ENCODE assay signal across 8 cellular contexts in the genomic region with DNA sequence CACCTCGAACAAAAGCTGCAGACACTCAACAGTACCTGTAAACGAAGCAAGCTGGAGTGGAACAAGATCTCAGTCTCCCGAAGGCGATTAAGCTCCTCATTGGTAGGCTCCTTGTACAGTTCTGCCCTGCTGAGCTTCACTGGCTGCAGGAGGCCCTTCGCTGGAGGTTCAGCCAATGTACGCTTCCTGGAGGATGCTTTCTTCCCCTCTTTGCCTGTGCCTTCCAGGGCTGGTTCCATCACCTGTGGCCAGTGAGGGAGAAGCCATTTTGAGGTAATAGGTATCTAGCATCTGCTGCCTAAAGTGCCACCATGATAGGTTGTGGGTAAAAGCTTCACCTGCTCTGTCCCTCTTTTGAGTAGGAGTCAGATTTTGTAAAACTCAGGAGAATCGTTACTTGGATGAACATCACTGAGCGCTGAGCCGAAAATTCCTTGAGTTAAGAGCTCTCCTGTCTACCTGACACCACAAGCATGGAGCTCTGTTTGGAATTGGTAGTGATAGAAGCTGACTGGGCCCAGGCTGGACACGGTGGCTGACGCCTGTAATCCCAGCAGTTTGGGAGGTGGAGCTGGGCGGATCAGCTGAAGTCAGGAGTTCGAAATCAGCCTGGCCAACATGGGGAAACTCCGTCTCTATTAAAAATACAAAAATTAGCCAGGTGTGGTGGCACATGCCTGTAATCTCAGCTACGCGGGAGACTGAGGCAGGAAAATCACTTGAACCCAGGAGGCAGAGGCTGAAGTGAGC. TPM values are rescaled to one million over a fixed set of nuclear protein-coding genes. Genes with fewer than 3 reads are reported as not detected.
DNase-seq lines count a peak whose midpoint lies in the region; ATAC-seq lines count a peak whose summit lies in the region.

No MANE protein-coding gene starts in this region.

- no peak overlapping the region; the same call in 1 of the 2 replicates for H3K9ac ChIP-seq in iPS-20b (ENCODE audit: low read depth, low read length)
- peak overlapping the region in 1 of 2 donors; percentile 5 for H3K9ac ChIP-seq in stomach smooth muscle (ENCODE audit: low read length in 2 of 2)

- H3K4me3 ChIP-seq in iPS-20b (ENCODE audit: low read length) (peak overlapping the region; percentile 95), stomach smooth muscle (ENCODE audit: low read length in 2 of 2) (peak overlapping the region; percentile 13 to 100)

- no peak for ATAC-seq in GM18870 (IDR thresholded peaks at IDR 0.05; ENCODE audit: unreplicated experiment)
- ATAC-seq in GM21737 (IDR thresholded peaks at IDR 0.05; ENCODE audit: unreplicated experiment) = no peak

- H3K9me3 ChIP-seq in iPS-20b (ENCODE audit: insufficient read depth, low read depth, low read length) = no peaks in the 10 kb centered on the region
- no peaks in the 10 kb centered on the region for H3K9me3 ChIP-seq in stomach smooth muscle (ENCODE audit: control insufficient read depth in 2 of 2, low read length in 2 of 2)

- peaks cover 51% of the 10 kb centered on the region for H3K36me3 ChIP-seq in iPS-20b (ENCODE audit: insufficient read depth, low read depth, low read length)
- H3K36me3 ChIP-seq in stomach smooth muscle (ENCODE audit: control insufficient read depth in 2 of 2, insufficient read depth in 2 of 2, low read length in 2 of 2) = peaks cover 39% of the 10 kb centered on the region in 2 donors

- no peaks in the 10 kb centered on the region for H3K27me3 Mint-ChIP-seq in activated T-cell treated with anti-CD3 and anti-CD28 coated beads, Interleukin-2, amount 50 U/mL, for 24 hours
- no peaks in the 10 kb centered on the region for H3K27me3 Mint-ChIP-seq in activated T-helper 1 cell treated with anti-CD3 and anti-CD28 coated beads, Interleukin-12 subunit alpha, Interleukin-12 subunit beta, Interleukin-2, Interleukin-4 antibody, amounts not matched to agents 30 ng/mL and 10 ng/mL and 1 ng/mL, durations not matched to agents 14 hours and 24 hours and 36 hours (ENCODE audit: insufficient read depth)

- no peak for DNase-seq in activated T-cell treated with anti-CD3 and anti-CD28 coated beads, Interleukin-2, amount 50 U/mL, for 24 hours
- no peak for DNase-seq in activated T-cell treated with anti-CD3 and anti-CD28 coated beads for 4 hours
- no peak for DNase-seq in activated T-helper 1 cell treated with anti-CD3 and anti-CD28 coated beads, Interleukin-12 subunit alpha, Interleukin-12 subunit beta, Interleukin-2, Interleukin-4 antibody, amounts not matched to agents 30 ng/mL and 10 ng/mL and 1 ng/mL, durations not matched to agents 14 hours and 24 hours and 36 hours (ENCODE audit: low spot score)
- no peak for DNase-seq in NK-92 treated with Interleukin-12 subunit alpha and Interleukin-12 subunit beta, amount 100 ng/mL, for 24 hours (lab: John Stamatoyannopoulos, UW)

- H3K27ac ChIP-seq in iPS-20b (ENCODE audit: low read length) (no peak overlapping the region), stomach smooth muscle (ENCODE audit: low read length) (no peak overlapping the region)

- intact Hi-C loops in activated T-helper 1 cell treated with anti-CD3 and anti-CD28 coated beads, Interleukin-12 subunit alpha, Interleukin-12 subunit beta, Interleukin-2, Interleukin-4 antibody, amounts not matched to agents 30 ng/mL and 10 ng/mL and 1 ng/mL, durations not matched to agents 14 hours and 24 hours and 36 hours (cut with micrococcal nuclease) = loop anchor here (2.0 to 10.0 kb wide), 6 partner anchors 58 to 1605 kb away; partner anchors contain the start of genes B4GALT1, DNAJA1, FANCG and KIF24

- H3K4me1 Mint-ChIP-seq in activated T-cell treated with anti-CD3 and anti-CD28 coated beads, Interleukin-2, amount 50 U/mL, for 24 hours (ENCODE audit: low read depth) = peaks cover 31% of the 10 kb centered on the region
- peaks cover 20% of the 10 kb centered on the region for H3K4me1 Mint-ChIP-seq in activated T-helper 1 cell treated with anti-CD3 and anti-CD28 coated beads, Interleukin-12 subunit alpha, Interleukin-12 subunit beta, Interleukin-2, Interleukin-4 antibody, amounts not matched to agents 30 ng/mL and 10 ng/mL and 1 ng/mL, durations not matched to agents 14 hours and 24 hours and 36 hours (ENCODE audit: low read depth)

- peak overlapping the region; percentile 99 for H3K27ac Mint-ChIP-seq in activated T-cell treated with anti-CD3 and anti-CD28 coated beads, Interleukin-2, amount 50 U/mL, for 24 hours
- peak overlapping the region; percentile 48 for H3K27ac Mint-ChIP-seq in activated T-helper 1 cell treated with anti-CD3 and anti-CD28 coated beads, Interleukin-12 subunit alpha, Interleukin-12 subunit beta, Interleukin-2, Interleukin-4 antibody, amounts not matched to agents 30 ng/mL and 10 ng/mL and 1 ng/mL, durations not matched to agents 14 hours and 24 hours and 36 hours

- H3K27me3 ChIP-seq in iPS-20b (ENCODE audit: insufficient read depth, low read length) (no peaks in the 10 kb centered on the region), stomach smooth muscle (ENCODE audit: control insufficient read depth in 1 of 2, insufficient read depth in 2 of 2, low read length in 2 of 2) (no peaks in the 10 kb centered on the region)

- no peaks in the 10 kb centered on the region for H3K9me3 Mint-ChIP-seq in activated T-cell treated with anti-CD3 and anti-CD28 coated beads, Interleukin-2, amount 50 U/mL, for 24 hours
- no peaks in the 10 kb centered on the region for H3K9me3 Mint-ChIP-seq in activated T-helper 1 cell treated with anti-CD3 and anti-CD28 coated beads, Interleukin-12 subunit alpha, Interleukin-12 subunit beta, Interleukin-2, Interleukin-4 antibody, amounts not matched to agents 30 ng/mL and 10 ng/mL and 1 ng/mL, durations not matched to agents 14 hours and 24 hours and 36 hours

- peak overlapping the region; percentile 100 for H3K4me3 Mint-ChIP-seq in activated T-cell treated with anti-CD3 and anti-CD28 coated beads, Interleukin-2, amount 50 U/mL, for 24 hours
- peak overlapping the region; percentile 98 for H3K4me3 Mint-ChIP-seq in activated T-helper 1 cell treated with anti-CD3 and anti-CD28 coated beads, Interleukin-12 subunit alpha, Interleukin-12 subunit beta, Interleukin-2, Interleukin-4 antibody, amounts not matched to agents 30 ng/mL and 10 ng/mL and 1 ng/mL, durations not matched to agents 14 hours and 24 hours and 36 hours

- H3K4me1 ChIP-seq in iPS-20b (ENCODE audit: insufficient read depth, low read length) (peaks cover 2% of the 10 kb centered on the region; the same call in 1 of the 2 replicates), stomach smooth muscle (ENCODE audit: control insufficient read depth, insufficient read depth, low read length) (peaks cover 20% of the 10 kb centered on the region)

- H3K36me3 Mint-ChIP-seq in activated T-cell treated with anti-CD3 and anti-CD28 coated beads, Interleukin-2, amount 50 U/mL, for 24 hours (ENCODE audit: low read depth) = peaks cover 67% of the 10 kb centered on the region
- peaks cover 32% of the 10 kb centered on the region for H3K36me3 Mint-ChIP-seq in activated T-helper 1 cell treated with anti-CD3 and anti-CD28 coated beads, Interleukin-12 subunit alpha, Interleukin-12 subunit beta, Interleukin-2, Interleukin-4 antibody, amounts not matched to agents 30 ng/mL and 10 ng/mL and 1 ng/mL, durations not matched to agents 14 hours and 24 hours and 36 hours (ENCODE audit: low read depth)

RNA-seq across cellular contexts. Expression of gene NOL6, which starts 1.4 kb away (rescaled TPM):
- total RNA-seq in activated T-helper 1 cell treated with anti-CD3 and anti-CD28 coated beads, Interleukin-12 subunit alpha, Interleukin-12 subunit beta, Interleukin-2, Interleukin-4 antibody, amounts not matched to agents 30 ng/mL and 10 ng/mL and 1 ng/mL, durations not matched to agents 14 hours and 24 hours and 36 hours = 87.3 and 90.1 TPM in 2 replicates

RNA-seq across cellular contexts. Expression of gene AQP3, which starts 25.0 kb away (rescaled TPM):
- 3.4 and 6.1 TPM in 2 replicates for total RNA-seq in activated T-helper 1 cell treated with anti-CD3 and anti-CD28 coated beads, Interleukin-12 subunit alpha, Interleukin-12 subunit beta, Interleukin-2, Interleukin-4 antibody, amounts not matched to agents 30 ng/mL and 10 ng/mL and 1 ng/mL, durations not matched to agents 14 hours and 24 hours and 36 hours

RNA-seq across cellular contexts. Expression of gene ANKRD18B, which starts 51.7 kb away (rescaled TPM):
- total RNA-seq in activated T-helper 1 cell treated with anti-CD3 and anti-CD28 coated beads, Interleukin-12 subunit alpha, Interleukin-12 subunit beta, Interleukin-2, Interleukin-4 antibody, amounts not matched to agents 30 ng/mL and 10 ng/mL and 1 ng/mL, durations not matched to agents 14 hours and 24 hours and 36 hours = 1.2 and 3.5 TPM in 2 replicates
